ENCODE assay signal across 2 cellular contexts in the genomic region with DNA sequence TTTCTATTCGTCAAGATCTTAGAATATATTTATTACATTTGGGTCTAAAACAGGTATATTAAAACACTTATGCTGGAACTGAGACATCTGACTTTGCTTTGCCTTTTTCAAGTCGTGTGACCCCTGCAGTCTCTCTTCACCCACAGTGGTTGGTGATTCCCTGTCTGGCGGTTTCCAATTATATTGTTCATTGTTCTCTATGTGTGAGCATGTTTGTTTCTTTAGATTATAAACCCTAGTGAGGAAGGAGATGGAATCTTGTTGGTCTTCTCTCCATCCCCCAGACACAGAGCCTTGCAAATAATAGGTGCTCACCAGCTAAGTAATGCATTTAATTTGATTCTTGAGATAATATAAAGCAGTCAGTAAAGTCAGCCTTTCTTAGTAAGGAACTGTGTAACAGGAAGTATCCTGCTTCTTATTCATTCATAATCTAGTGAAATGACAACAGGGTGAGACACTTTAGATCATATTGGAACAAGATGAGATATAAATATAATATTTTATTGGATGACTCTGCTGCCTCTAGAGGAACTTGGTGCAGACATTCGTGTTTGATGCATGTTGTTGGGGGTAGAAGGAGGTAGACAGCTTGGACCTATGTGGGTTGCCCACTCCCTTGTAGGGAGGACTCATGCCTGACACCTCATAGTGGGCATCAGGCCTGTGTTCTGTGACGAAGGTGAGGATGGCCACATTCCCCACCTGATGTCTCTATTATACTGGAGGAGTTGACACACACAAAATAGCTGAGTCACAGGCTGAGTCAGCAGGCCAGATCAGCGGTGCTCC.
TF ChIP-seq lines count a peak whose summit lies in the region.

No MANE protein-coding gene starts in this region.

TF ChIP-seq in HepG2, 621 proteins besides CTCF, POLR2A, EP300 and RAD21:
- TF ChIP-seq, protein P1, sequence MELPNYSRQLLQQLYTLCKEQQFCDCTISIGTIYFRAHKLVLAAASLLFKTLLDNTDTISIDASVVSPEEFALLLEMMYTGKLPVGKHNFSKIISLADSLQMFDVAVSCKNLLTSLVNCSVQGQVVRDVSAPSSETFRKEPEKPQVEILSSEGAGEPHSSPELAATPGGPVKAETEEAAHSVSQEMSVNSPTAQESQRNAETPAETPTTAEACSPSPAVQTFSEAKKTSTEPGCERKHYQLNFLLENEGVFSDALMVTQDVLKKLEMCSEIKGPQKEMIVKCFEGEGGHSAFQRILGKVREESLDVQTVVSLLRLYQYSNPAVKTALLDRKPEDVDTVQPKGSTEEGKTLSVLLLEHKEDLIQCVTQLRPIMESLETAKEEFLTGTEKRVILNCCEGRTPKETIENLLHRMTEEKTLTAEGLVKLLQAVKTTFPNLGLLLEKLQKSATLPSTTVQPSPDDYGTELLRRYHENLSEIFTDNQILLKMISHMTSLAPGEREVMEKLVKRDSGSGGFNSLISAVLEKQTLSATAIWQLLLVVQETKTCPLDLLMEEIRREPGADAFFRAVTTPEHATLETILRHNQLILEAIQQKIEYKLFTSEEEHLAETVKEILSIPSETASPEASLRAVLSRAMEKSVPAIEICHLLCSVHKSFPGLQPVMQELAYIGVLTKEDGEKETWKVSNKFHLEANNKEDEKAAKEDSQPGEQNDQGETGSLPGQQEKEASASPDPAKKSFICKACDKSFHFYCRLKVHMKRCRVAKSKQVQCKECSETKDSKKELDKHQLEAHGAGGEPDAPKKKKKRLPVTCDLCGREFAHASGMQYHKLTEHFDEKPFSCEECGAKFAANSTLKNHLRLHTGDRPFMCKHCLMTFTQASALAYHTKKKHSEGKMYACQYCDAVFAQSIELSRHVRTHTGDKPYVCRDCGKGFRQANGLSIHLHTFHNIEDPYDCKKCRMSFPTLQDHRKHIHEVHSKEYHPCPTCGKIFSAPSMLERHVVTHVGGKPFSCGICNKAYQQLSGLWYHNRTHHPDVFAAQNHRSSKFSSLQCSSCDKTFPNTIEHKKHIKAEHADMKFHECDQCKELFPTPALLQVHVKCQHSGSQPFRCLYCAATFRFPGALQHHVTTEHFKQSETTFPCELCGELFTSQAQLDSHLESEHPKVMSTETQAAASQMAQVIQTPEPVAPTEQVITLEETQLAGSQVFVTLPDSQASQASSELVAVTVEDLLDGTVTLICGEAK (IDR thresholded peaks at IDR 0.05) = no peak
- TF ChIP-seq, protein P1 (CRISPR knock-in tag; IDR thresholded peaks at IDR 0.05) = no peak
- peak; percentile 83 for TF ChIP-seq MAFF (IDR thresholded peaks at IDR 0.05; ENCODE audit: low read depth, low read length)
- peak; percentile 49 for TF ChIP-seq FOSL2 (CRISPR knock-in tag; IDR thresholded peaks at IDR 0.05)
- no peak for TF ChIP-seq MLLT10 (CRISPR knock-in tag; IDR thresholded peaks at IDR 0.05)
- peak; percentile 85 for TF ChIP-seq NFE2L2 (IDR thresholded peaks at IDR 0.05; ENCODE audit: low read length)
- TF ChIP-seq, protein P2, sequence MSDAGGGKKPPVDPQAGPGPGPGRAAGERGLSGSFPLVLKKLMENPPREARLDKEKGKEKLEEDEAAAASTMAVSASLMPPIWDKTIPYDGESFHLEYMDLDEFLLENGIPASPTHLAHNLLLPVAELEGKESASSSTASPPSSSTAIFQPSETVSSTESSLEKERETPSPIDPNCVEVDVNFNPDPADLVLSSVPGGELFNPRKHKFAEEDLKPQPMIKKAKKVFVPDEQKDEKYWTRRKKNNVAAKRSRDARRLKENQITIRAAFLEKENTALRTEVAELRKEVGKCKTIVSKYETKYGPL (CRISPR knock-in tag; IDR thresholded peaks at IDR 0.05) = no peak
- peak; percentile 73 to 87 for TF ChIP-seq MAFK (conservative IDR thresholded peaks at IDR 0.05 in 1 of 2, IDR thresholded peaks at IDR 0.05 in 1 of 2; ENCODE audit: low read length in 2 of 2)
- TF ChIP-seq NFE2 (CRISPR knock-in tag; IDR thresholded peaks at IDR 0.05) = 0 out of 2 replicates have a peak, but pooled peaks have one; percentile 47
- TF ChIP-seq, protein P3, sequence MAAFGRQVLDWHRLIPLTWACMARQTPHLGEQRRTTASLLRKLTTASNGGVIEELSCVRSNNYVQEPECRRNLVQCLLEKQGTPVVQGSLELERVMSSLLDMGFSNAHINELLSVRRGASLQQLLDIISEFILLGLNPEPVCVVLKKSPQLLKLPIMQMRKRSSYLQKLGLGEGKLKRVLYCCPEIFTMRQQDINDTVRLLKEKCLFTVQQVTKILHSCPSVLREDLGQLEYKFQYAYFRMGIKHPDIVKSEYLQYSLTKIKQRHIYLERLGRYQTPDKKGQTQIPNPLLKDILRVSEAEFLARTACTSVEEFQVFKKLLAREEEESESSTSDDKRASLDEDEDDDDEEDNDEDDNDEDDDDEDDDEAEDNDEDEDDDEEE (CRISPR knock-in tag; IDR thresholded peaks at IDR 0.05) = no peak

TF ChIP-seq in SK-N-SH, 30 proteins besides CTCF, POLR2A, EP300 and RAD21 (continued from another document):
- TF ChIP-seq, protein P4, sequence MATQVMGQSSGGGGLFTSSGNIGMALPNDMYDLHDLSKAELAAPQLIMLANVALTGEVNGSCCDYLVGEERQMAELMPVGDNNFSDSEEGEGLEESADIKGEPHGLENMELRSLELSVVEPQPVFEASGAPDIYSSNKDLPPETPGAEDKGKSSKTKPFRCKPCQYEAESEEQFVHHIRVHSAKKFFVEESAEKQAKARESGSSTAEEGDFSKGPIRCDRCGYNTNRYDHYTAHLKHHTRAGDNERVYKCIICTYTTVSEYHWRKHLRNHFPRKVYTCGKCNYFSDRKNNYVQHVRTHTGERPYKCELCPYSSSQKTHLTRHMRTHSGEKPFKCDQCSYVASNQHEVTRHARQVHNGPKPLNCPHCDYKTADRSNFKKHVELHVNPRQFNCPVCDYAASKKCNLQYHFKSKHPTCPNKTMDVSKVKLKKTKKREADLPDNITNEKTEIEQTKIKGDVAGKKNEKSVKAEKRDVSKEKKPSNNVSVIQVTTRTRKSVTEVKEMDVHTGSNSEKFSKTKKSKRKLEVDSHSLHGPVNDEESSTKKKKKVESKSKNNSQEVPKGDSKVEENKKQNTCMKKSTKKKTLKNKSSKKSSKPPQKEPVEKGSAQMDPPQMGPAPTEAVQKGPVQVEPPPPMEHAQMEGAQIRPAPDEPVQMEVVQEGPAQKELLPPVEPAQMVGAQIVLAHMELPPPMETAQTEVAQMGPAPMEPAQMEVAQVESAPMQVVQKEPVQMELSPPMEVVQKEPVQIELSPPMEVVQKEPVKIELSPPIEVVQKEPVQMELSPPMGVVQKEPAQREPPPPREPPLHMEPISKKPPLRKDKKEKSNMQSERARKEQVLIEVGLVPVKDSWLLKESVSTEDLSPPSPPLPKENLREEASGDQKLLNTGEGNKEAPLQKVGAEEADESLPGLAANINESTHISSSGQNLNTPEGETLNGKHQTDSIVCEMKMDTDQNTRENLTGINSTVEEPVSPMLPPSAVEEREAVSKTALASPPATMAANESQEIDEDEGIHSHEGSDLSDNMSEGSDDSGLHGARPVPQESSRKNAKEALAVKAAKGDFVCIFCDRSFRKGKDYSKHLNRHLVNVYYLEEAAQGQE (IDR thresholded peaks at IDR 0.05; ENCODE audit: low read depth, low read length) = no peak
- TF ChIP-seq ELF1 (IDR thresholded peaks at IDR 0.05) = no peak
- peak; percentile 9; the same call in 1 of the 2 replicates for TF ChIP-seq TEAD4 (IDR thresholded peaks at IDR 0.05; ENCODE audit: borderline replicate concordance, insufficient read depth)
- TF ChIP-seq NFIC (IDR thresholded peaks at IDR 0.05; ENCODE audit: borderline replicate concordance) = no peak
- TF ChIP-seq EZH2phosphoT487 (IDR thresholded peaks at IDR 0.05; ENCODE audit: borderline replicate concordance, low read depth) = no peak
- TF ChIP-seq RXRA (IDR thresholded peaks at IDR 0.05; ENCODE audit: borderline replicate concordance, low read depth) = no peak
- TF ChIP-seq MEF2A (IDR thresholded peaks at IDR 0.05; ENCODE audit: borderline replicate concordance, low read depth) = no peak
- no peak for TF ChIP-seq CHD2 (IDR thresholded peaks at IDR 0.05; ENCODE audit: low read length, partially characterized antibody)
- TF ChIP-seq, protein P5, sequence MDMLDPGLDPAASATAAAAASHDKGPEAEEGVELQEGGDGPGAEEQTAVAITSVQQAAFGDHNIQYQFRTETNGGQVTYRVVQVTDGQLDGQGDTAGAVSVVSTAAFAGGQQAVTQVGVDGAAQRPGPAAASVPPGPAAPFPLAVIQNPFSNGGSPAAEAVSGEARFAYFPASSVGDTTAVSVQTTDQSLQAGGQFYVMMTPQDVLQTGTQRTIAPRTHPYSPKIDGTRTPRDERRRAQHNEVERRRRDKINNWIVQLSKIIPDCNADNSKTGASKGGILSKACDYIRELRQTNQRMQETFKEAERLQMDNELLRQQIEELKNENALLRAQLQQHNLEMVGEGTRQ (IDR thresholded peaks at IDR 0.05; ENCODE audit: borderline replicate concordance, low read depth, low read length) = no peak
- no peak for TF ChIP-seq RFX5 (IDR thresholded peaks at IDR 0.05; ENCODE audit: low read length)
TF ChIP-seq in SK-N-SH: peak in this region for 5.
